Comparison of ENCODE assay signal across 9 cellular contexts in genomic region chr1:226679853-226680516, GRCh38.
A peak's percentile ranks its signal among the peaks of the same experiment; 100 is the strongest.
DNase-seq lines count a peak whose midpoint lies in the region; ATAC-seq, FAIRE-seq and TF ChIP-seq lines count a peak whose summit lies in the region.
"Had no signal": no experiment of that assay in that cellular context is flagged by ENCODE, and none has a peak within 500 bp of the region (broad histone marks: within the 10 kb centered on the region; RNA-seq: fewer than 3 reads in every experiment).

No MANE protein-coding gene starts in this region.

- peak; percentile 51 for ATAC-seq in HG02610 (IDR thresholded peaks at IDR 0.05; ENCODE audit: unreplicated experiment)

- CTCF ChIA-PET in activated naive CD4-positive, alpha-beta T cell treated with anti-CD3 and anti-CD28 coated beads, Interleukin-2, amount 10 ng/mL, durations not matched to agents 7 days and 5 days (lab: Charles Lee) = interaction anchor here (0.7 to 3.5 kb wide), 6 partner anchors 8 to 148 kb away, joined by 3 to 14 read pairs (median 4); no protein-coding TSS in a partner anchor

- peaks cover 52% of the 10 kb centered on the region for H3K36me3 Mint-ChIP-seq in activated naive CD4-positive, alpha-beta T cell treated with anti-CD3 and anti-CD28 coated beads, Interleukin-2, amount 10 ng/mL, durations not matched to agents 7 days and 5 days

- H3K27ac ChIP-seq in stomach smooth muscle (ENCODE audit: low read length) = peak overlapping the region; percentile 93
- H3K27ac ChIP-seq: PC-9 had no signal

- TF ChIP-seq CTCF in D721Med (IDR thresholded peaks at IDR 0.05; ENCODE audit: insufficient read depth, missing control alignments) = no peak

- no peak overlapping the region for H2AFZ ChIP-seq in neuron (ENCODE audit: low read depth, low read length)
- H2AFZ ChIP-seq: PC-9 had no signal

- H3K4me1 Mint-ChIP-seq in activated naive CD4-positive, alpha-beta T cell treated with anti-CD3 and anti-CD28 coated beads, Interleukin-2, amount 10 ng/mL, durations not matched to agents 7 days and 5 days = peaks cover 98% of the 10 kb centered on the region

- H3K4me3 ChIP-seq in neuron (ENCODE audit: low read length) = peak overlapping the region; percentile 37
- peak overlapping the region; percentile 51 to 76 for H3K4me3 ChIP-seq in stomach smooth muscle (ENCODE audit: low read length in 2 of 2)
- H3K4me3 ChIP-seq: PC-9 had no signal

- peak overlapping the region; percentile 93 for H3K27ac Mint-ChIP-seq in activated naive CD4-positive, alpha-beta T cell treated with anti-CD3 and anti-CD28 coated beads, Interleukin-2, amount 10 ng/mL, durations not matched to agents 7 days and 5 days

- no peaks in the 10 kb centered on the region for H3K9me3 Mint-ChIP-seq in activated naive CD4-positive, alpha-beta T cell treated with anti-CD3 and anti-CD28 coated beads, Interleukin-2, amount 10 ng/mL, durations not matched to agents 7 days and 5 days

- H3K36me3 ChIP-seq in neuron (ENCODE audit: insufficient read depth, low read length) (no peaks in the 10 kb centered on the region), stomach smooth muscle (ENCODE audit: control insufficient read depth in 2 of 2, insufficient read depth in 2 of 2, low read length in 2 of 2) (peaks cover 4% of the 10 kb centered on the region in 2 donors)

- no peak for FAIRE-seq in D721Med (lab: Jason Lieb, UNC)

- H3K27me3 ChIP-seq in neuron (ENCODE audit: insufficient read depth, low read length) (no peaks in the 10 kb centered on the region), stomach smooth muscle (ENCODE audit: control insufficient read depth in 1 of 2, insufficient read depth in 2 of 2, low read length in 2 of 2) (no peaks in the 10 kb centered on the region)

- H3K9ac ChIP-seq in stomach smooth muscle (ENCODE audit: low read length in 2 of 2) = peak overlapping the region; percentile 77 to 90

- peak overlapping the region; percentile 69 for H3K4me3 Mint-ChIP-seq in activated naive CD4-positive, alpha-beta T cell treated with anti-CD3 and anti-CD28 coated beads, Interleukin-2, amount 10 ng/mL, durations not matched to agents 7 days and 5 days

- H3K4me1 ChIP-seq in neuron (ENCODE audit: insufficient read depth, low read length) (peaks cover 13% of the 10 kb centered on the region), stomach smooth muscle (ENCODE audit: control insufficient read depth, insufficient read depth, low read length) (peaks cover 96% of the 10 kb centered on the region)

- H3K9me3 ChIP-seq in neuron (ENCODE audit: low read length) (no peaks in the 10 kb centered on the region), stomach smooth muscle (ENCODE audit: control insufficient read depth in 2 of 2, low read length in 2 of 2) (no peaks in the 10 kb centered on the region)

- DNase-seq in GF-D8 (lab: John Stamatoyannopoulos, UW) (peak; percentile 67), RPMI8226 (peak; percentile 80), germinal center (ENCODE audit: low spot score) (peak; percentile 78), D721Med (ENCODE audit: insufficient read length, low spot score) (no peak)
- peak; percentile 86 for DNase-seq in activated naive CD4-positive, alpha-beta T cell treated with anti-CD3 and anti-CD28 coated beads, Interleukin-2, amount 10 ng/mL, durations not matched to agents 7 days and 5 days

- no peaks in the 10 kb centered on the region for H3K27me3 Mint-ChIP-seq in activated naive CD4-positive, alpha-beta T cell treated with anti-CD3 and anti-CD28 coated beads, Interleukin-2, amount 10 ng/mL, durations not matched to agents 7 days and 5 days
